In genomic region chr1:234759888-234760287, GRCh38 we compare ENCODE assay signal across 17 cellular contexts.
"Had no signal": no experiment of that assay in that cellular context is flagged by ENCODE, and none has a peak within 500 bp of the region (broad histone marks: within the 10 kb centered on the region; RNA-seq: fewer than 3 reads in every experiment).

No MANE protein-coding gene starts in this region.

- H3K36me3 Mint-ChIP-seq: activated naive CD4-positive, alpha-beta T cell treated with anti-CD3 and anti-CD28 coated beads, Interleukin-2, amount 10 ng/mL, durations not matched to agents 7 days and 5 days; naive B cell had no signal

- H3K27ac ChIP-seq: cardiac muscle cell, suprapubic skin, upper lobe of right lung had no signal

- H3K4me3 Mint-ChIP-seq: activated CD4-positive, alpha-beta T cell treated with anti-CD3 and anti-CD28 coated beads for 36 hours; activated naive CD4-positive, alpha-beta T cell treated with anti-CD3 and anti-CD28 coated beads, Interleukin-2, amount 10 ng/mL, durations not matched to agents 7 days and 5 days; naive B cell had no signal

- H3K36me3 ChIP-seq: cardiac muscle cell, suprapubic skin, upper lobe of right lung had no signal

- H3K27me3 ChIP-seq: cardiac muscle cell, suprapubic skin, upper lobe of right lung had no signal

- H3K4me3 ChIP-seq: cardiac muscle cell, suprapubic skin, upper lobe of right lung had no signal

- H3K9me3 Mint-ChIP-seq: effector memory CD8-positive, alpha-beta T cell; naive B cell had no signal

- DNase-seq: activated CD4-positive, alpha-beta T cell treated with anti-CD3 and anti-CD28 coated beads for 36 hours; activated naive CD4-positive, alpha-beta T cell treated with anti-CD3 and anti-CD28 coated beads, Interleukin-2, amount 10 ng/mL, durations not matched to agents 7 days and 5 days; effector memory CD8-positive, alpha-beta T cell; hippocampal formation; left ventricle myocardium superior; midbrain; naive B cell; nucleus accumbens; right cardiac atrium; stimulated activated CD4-positive, alpha-beta T cell treated with anti-CD3 and anti-CD28 coated beads, Interleukin-12 subunit alpha, Interleukin-12 subunit beta, amount 100 ng/mL, for 4 hours; stimulated activated CD4-positive, alpha-beta T cell treated with anti-CD3 and anti-CD28 coated beads, Interleukin-2, amount 100 ng/mL, for 48 hours; stimulated activated naive CD8-positive, alpha-beta T cell treated with anti-CD3 and anti-CD28 coated beads, Interleukin-15, Interleukin-2, amounts not matched to agents 100 U/mL and 50 U/mL, for 24 hours; SW 1271; T-helper 9 cell; upper lobe of right lung had no signal

- ATAC-seq: left ventricle myocardium superior; stimulated activated naive CD8-positive, alpha-beta T cell treated with anti-CD3 and anti-CD28 coated beads, Interleukin-15, Interleukin-2, amounts not matched to agents 100 U/mL and 50 U/mL, for 24 hours had no signal

- H3K9me3 ChIP-seq: suprapubic skin, upper lobe of right lung had no signal
